ENCODE assay signal across 13 cellular contexts in the genomic region with DNA sequence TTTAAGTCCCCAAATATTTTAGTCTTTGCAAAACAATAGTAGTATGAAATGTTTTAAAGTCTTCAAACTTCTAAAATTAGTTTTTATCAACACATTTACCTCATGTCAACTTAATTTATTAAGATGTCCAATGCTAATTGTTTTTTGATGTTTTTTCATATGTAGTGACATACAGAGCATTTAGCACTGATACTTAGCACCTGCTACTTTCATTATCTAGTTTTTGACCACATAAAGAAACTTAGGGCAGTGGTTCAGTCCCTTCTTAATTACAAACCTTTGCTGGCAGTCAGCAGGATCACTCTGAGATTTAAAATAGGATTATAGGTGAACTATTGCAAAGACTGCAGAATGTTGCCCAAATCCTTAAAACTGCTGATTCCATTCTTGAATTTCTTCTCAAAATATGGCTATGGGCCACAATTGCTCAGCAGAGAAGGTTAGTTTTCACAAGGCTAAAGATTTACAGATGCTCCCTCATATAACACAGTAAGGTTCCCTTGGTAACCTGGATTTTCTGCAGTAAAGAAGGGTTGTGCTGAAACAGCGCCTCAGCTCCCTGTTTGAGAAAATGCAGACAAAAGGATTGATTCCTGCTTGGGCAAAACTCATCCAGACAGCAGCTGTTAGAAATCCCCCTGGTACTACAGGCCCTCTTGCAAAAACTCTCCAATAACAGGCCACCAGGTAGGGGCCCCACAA. TPM values are rescaled to one million over a fixed set of nuclear protein-coding genes. Genes with fewer than 3 reads are reported as not detected.
A peak's percentile ranks its signal among the peaks of the same experiment; 100 is the strongest.
DNase-seq lines count a peak whose midpoint lies in the region; ATAC-seq and TF ChIP-seq lines count a peak whose summit lies in the region.
"Had no signal": no experiment of that assay in that cellular context is flagged by ENCODE, and none has a peak within 500 bp of the region (broad histone marks: within the 10 kb centered on the region; RNA-seq: fewer than 3 reads in every experiment).

No MANE protein-coding gene starts in this region.

- WGBS in sigmoid colon, 2 donors, result 83 to 84% methylated on average over 1 of the region's 1 CpG

- no peaks in the 10 kb centered on the region for H3K36me3 Mint-ChIP-seq in glutamatergic neuron (ENCODE audit: unreplicated experiment)
- H3K36me3 Mint-ChIP-seq in naive thymus-derived CD8-positive, alpha-beta T cell, result no peaks in the 10 kb centered on the region
- H3K36me3 Mint-ChIP-seq: T-cell had no signal

- H3K27me3 ChIP-seq in sigmoid colon, result no peaks in the 10 kb centered on the region
- H3K27me3 ChIP-seq: BE2C had no signal

- H3K4me3 Mint-ChIP-seq in glutamatergic neuron (ENCODE audit: unreplicated experiment), result peak overlapping the region; percentile 59
- H3K4me3 Mint-ChIP-seq in naive thymus-derived CD8-positive, alpha-beta T cell, result no peak overlapping the region
- H3K4me3 Mint-ChIP-seq: T-cell had no signal

- intact Hi-C loops in sigmoid colon (cut with DNase I), result no loop called here

- peaks cover 2% of the 10 kb centered on the region for H3K27me3 Mint-ChIP-seq in glutamatergic neuron (ENCODE audit: unreplicated experiment)
- H3K27me3 Mint-ChIP-seq in naive thymus-derived CD8-positive, alpha-beta T cell, result peaks cover 20 to 52% (median 43%) of the 10 kb centered on the region in 5 donors

- POLR2A ChIA-PET in naive thymus-derived CD8-positive, alpha-beta T cell (lab: Charles Lee), result no interaction called here

- TF ChIP-seq EP300 in sigmoid colon (IDR thresholded peaks at IDR 0.05), result no peak

- no peak for TF ChIP-seq POLR2A in sigmoid colon (IDR thresholded peaks at IDR 0.05)

- ATAC-seq in GM18867 (IDR thresholded peaks at IDR 0.05; ENCODE audit: unreplicated experiment), result peak; percentile 85
- ATAC-seq in GM21529 (IDR thresholded peaks at IDR 0.05; ENCODE audit: unreplicated experiment), result peak; percentile 55
- peak; percentile 43 for ATAC-seq in HG03378 (IDR thresholded peaks at IDR 0.05; ENCODE audit: unreplicated experiment)
- no peak for ATAC-seq in naive thymus-derived CD8-positive, alpha-beta T cell
- ATAC-seq: T-cell had no signal

- no peak overlapping the region for H3K27ac Mint-ChIP-seq in glutamatergic neuron (ENCODE audit: unreplicated experiment)
- no peak overlapping the region for H3K27ac Mint-ChIP-seq in naive thymus-derived CD8-positive, alpha-beta T cell
- H3K27ac Mint-ChIP-seq: T-cell had no signal

- H3K27ac ChIP-seq in sigmoid colon, result no peak overlapping the region
- H3K27ac ChIP-seq: GM23248 had no signal

- TF ChIP-seq CTCF in glutamatergic neuron (IDR thresholded peaks at IDR 0.05; ENCODE audit: partially characterized antibody, unreplicated experiment), result no peak
- TF ChIP-seq CTCF in sigmoid colon (IDR thresholded peaks at IDR 0.05), result no peak

- DNase-seq in glutamatergic neuron (no peak), sigmoid colon (no peak), NCI-H1105 treated with DMSO at 0.1 percent for 48 hours (lab: John Stamatoyannopoulos, UW) (no peak), OCI-M2 (lab: John Stamatoyannopoulos, UW; ENCODE audit: unreplicated experiment) (no peak)
- DNase-seq in naive thymus-derived CD8-positive, alpha-beta T cell, result no peak
- DNase-seq: BE2C, DND-41, GM23248, NCI-H2081 treated with DMSO at 0.1 percent for 48 hours, T-cell had no signal

- no peaks in the 10 kb centered on the region for H3K9me3 ChIP-seq in sigmoid colon
- H3K9me3 ChIP-seq: BE2C had no signal

- H3K4me1 ChIP-seq in sigmoid colon, result peaks cover 0 to 18% (median 10%) of the 10 kb centered on the region in 4 donors
- H3K4me1 ChIP-seq: BE2C had no signal

- peaks cover 6% of the 10 kb centered on the region for H3K9me3 Mint-ChIP-seq in glutamatergic neuron (ENCODE audit: unreplicated experiment)
- peaks cover 0 to 2% (median 0%) of the 10 kb centered on the region in 9 donors for H3K9me3 Mint-ChIP-seq in naive thymus-derived CD8-positive, alpha-beta T cell
- H3K9me3 Mint-ChIP-seq: T-cell had no signal

- peaks cover 30% of the 10 kb centered on the region for H3K4me1 Mint-ChIP-seq in glutamatergic neuron (ENCODE audit: low read depth, unreplicated experiment)
- peaks cover 4 to 22% (median 10%) of the 10 kb centered on the region in 4 donors for H3K4me1 Mint-ChIP-seq in naive thymus-derived CD8-positive, alpha-beta T cell

- no peak overlapping the region for H3K4me3 ChIP-seq in sigmoid colon
- H3K4me3 ChIP-seq: GM23248 had no signal

- no peaks in the 10 kb centered on the region for H3K36me3 ChIP-seq in sigmoid colon
- H3K36me3 ChIP-seq: BE2C had no signal

RNA-seq across cellular contexts. Expression of a gene that starts 3.3 kb away (rescaled TPM):
- 3.4 TPM for total RNA-seq in glutamatergic neuron (ENCODE audit: unreplicated experiment)
- total RNA-seq in sigmoid colon, result 1 to 10 TPM in 2 of 4 donors, under 1 TPM in 2; 0.16 to 6.1 (median 0.67) TPM
- under 1 TPM in 2 of 3 donors, not detected in 1; 0.41 to 0.46 TPM for polyA plus RNA-seq in sigmoid colon
- total RNA-seq in naive thymus-derived CD8-positive, alpha-beta T cell, result not detected
- polyA plus RNA-seq in naive thymus-derived CD8-positive, alpha-beta T cell, result under 1 TPM in 1 of 3 donors, not detected in 2; 0.15 TPM
- total RNA-seq: T-cell had no signal

RNA-seq across cellular contexts. Expression of a gene that starts 35.1 kb away (rescaled TPM):
- total RNA-seq in glutamatergic neuron (ENCODE audit: unreplicated experiment) (16.0 TPM), sigmoid colon (10 to 100 TPM; 46.2 to 79.0 (median 57.7) TPM)
- polyA plus RNA-seq in sigmoid colon, result 10 to 100 TPM; 37.0 to 76.1 (median 54.1) TPM
- total RNA-seq in naive thymus-derived CD8-positive, alpha-beta T cell, result 10 to 100 TPM; 14.9 to 18.9 TPM
- polyA plus RNA-seq in naive thymus-derived CD8-positive, alpha-beta T cell, result 10 to 100 TPM; 36.7 to 56.3 (median 56.3) TPM

Comparison
In these comparisons a context has a peak if more than half of its experiments do, and no peak if none do; other contexts are left out.
1. ATAC-seq: peak in GM18867 (single experiment), GM21529 (single experiment) and HG03378 (single experiment); none in naive thymus-derived CD8-positive, alpha-beta T cell (0 of 2).